7 cellular contexts compared by ENCODE assay signal in the genomic region with DNA sequence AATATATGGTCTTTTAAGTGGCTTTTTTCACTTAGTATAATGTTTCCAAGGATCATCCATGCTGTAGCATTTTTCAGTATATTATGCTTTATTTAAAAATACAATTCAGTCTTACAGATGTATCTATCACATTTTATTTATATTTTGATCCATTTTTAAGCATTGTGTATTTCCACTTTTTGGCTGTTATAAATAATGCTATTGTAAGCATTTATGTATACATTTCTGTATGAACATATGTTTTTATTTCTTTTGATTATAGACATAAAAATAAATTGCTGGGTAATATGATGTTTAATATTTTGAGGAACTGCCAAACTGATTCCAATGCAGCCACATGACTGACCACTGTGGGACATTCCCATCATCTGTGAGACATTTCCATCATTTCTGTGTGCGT.
"Had no signal": no experiment of that assay in that cellular context is flagged by ENCODE, and none has a peak within 500 bp of the region (broad histone marks: within the 10 kb centered on the region; RNA-seq: fewer than 3 reads in every experiment).

No MANE protein-coding gene starts in this region.

- DNase-seq: GDM1, GF-D8 had no signal

- H3K4me3 ChIP-seq: GM12878 had no signal

- FAIRE-seq: GM12878, GM12891, GM12892, GM18507, GM19239 had no signal

- ATAC-seq: GM12878 had no signal
